25 cellular contexts compared by ENCODE assay signal in genomic region chr10:18959369-18959768, GRCh38.
"Had no signal": no experiment of that assay in that cellular context is flagged by ENCODE, and none has a peak within 500 bp of the region (broad histone marks: within the 10 kb centered on the region; RNA-seq: fewer than 3 reads in every experiment).

No MANE protein-coding gene starts in this region.

- H3K9me3 Mint-ChIP-seq: endodermal cell had no signal

- H3K27me3 ChIP-seq: colonic mucosa, esophagus muscularis mucosa, esophagus squamous epithelium, foreskin keratinocyte, gastrocnemius medialis, gastroesophageal sphincter, heart left ventricle, heart right ventricle had no signal

- H3K36me3 ChIP-seq: colonic mucosa, esophagus muscularis mucosa, esophagus squamous epithelium, gastrocnemius medialis, gastroesophageal sphincter, heart left ventricle, heart right ventricle had no signal

- H3K9me3 ChIP-seq: colonic mucosa, esophagus muscularis mucosa, gastrocnemius medialis, gastroesophageal sphincter had no signal

- H3K4me1 ChIP-seq: colonic mucosa, esophagus muscularis mucosa, esophagus squamous epithelium, foreskin keratinocyte, gastrocnemius medialis, gastroesophageal sphincter, heart left ventricle had no signal

- H3K27ac Mint-ChIP-seq: dendritic cell treated with granulocyte-macrophage colony-stimulating factor and Interleukin-4, amounts not matched to agents 40 ng/mL and 50 ng/mL, for 4 days; effector memory CD8-positive, alpha-beta T cell; endodermal cell had no signal

- H3K4me1 Mint-ChIP-seq: endodermal cell had no signal

- ATAC-seq: effector memory CD8-positive, alpha-beta T cell; esophagus mucosa; foreskin keratinocyte; gastrocnemius medialis; gastroesophageal sphincter; heart left ventricle; heart right ventricle had no signal

- H3K4me3 Mint-ChIP-seq: dendritic cell treated with granulocyte-macrophage colony-stimulating factor and Interleukin-4, amounts not matched to agents 40 ng/mL and 50 ng/mL, for 4 days; effector memory CD8-positive, alpha-beta T cell; endodermal cell had no signal

- H3K27ac ChIP-seq: colonic mucosa, coronary artery, dorsolateral prefrontal cortex, epithelial cell of prostate, esophagus muscularis mucosa, esophagus squamous epithelium, foreskin keratinocyte, gastrocnemius medialis, gastroesophageal sphincter, heart left ventricle, heart right ventricle had no signal

- H3K4me3 ChIP-seq: colonic mucosa, coronary artery, dorsolateral prefrontal cortex, esophagus muscularis mucosa, esophagus squamous epithelium, gastrocnemius medialis, gastroesophageal sphincter, heart left ventricle, heart right ventricle had no signal

- DNase-seq: colonic mucosa; cortex of kidney; dermis blood vessel endothelial cell; dorsolateral prefrontal cortex; effector CD4-positive, alpha-beta T cell; effector CD8-positive, alpha-beta T cell; effector memory CD4-positive, alpha-beta T cell; effector memory CD8-positive, alpha-beta T cell; endodermal cell; erythroblast; esophagus squamous epithelium; foreskin fibroblast; foreskin keratinocyte; foreskin melanocyte; gastrocnemius medialis; glutamatergic neuron; head of caudate nucleus; heart left ventricle; heart right ventricle had no signal
